8 cellular contexts compared by ENCODE assay signal in the genomic region with DNA sequence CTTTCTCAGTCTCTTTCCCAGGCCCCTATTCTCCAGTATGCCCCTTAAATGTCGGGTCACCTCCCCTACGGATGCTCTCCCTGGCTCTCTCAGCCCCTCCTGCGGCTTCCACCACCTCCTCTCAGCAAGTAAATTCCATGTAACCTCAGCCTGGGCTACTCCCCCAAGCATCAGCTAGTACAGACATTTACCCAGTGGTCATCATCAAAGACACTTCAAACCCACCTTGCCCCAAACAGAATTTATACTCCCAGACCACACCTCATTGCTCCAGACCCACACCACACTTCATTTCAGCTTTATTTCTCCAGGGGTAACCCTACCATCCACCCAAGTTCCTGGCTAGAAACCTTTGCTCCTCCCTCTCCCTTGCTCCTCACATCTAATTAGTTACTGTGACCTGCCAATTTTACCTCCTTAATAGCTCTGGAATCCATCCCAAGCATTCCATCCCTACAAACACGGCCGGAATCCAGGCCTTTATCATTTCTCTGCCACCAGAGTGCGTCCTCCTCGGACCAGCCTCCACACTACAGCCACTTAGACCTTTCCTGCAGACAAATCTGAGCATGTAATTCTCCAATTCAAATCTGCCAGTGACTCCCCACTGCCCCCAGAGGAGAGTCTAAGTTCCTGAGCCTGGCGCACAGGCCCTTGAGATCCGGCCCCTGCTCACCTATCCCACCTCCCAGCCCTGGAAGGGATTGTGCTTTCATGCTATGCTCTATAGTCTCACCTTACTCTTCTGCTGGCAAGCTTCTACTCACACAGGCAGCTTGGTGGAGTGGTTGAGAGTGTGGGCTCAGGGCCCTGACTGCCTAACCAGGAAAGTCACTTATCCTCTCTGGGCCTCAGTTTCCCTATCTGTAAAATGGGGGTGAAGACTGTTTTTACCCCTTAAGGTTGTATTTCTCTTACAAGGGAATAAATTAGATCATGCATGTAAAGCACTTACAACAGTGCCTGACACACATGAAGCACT. TPM values are rescaled to one million over a fixed set of nuclear protein-coding genes. Genes with fewer than 3 reads are reported as not detected.
A peak's percentile ranks its signal among the peaks of the same experiment; 100 is the strongest.
DNase-seq lines count a peak whose midpoint lies in the region; ATAC-seq, FAIRE-seq and TF ChIP-seq lines count a peak whose summit lies in the region.

No MANE protein-coding gene starts in this region.

- no peaks in the 10 kb centered on the region for H3K36me3 ChIP-seq in HCT116 (ENCODE audit: control insufficient read depth in 1 of 2, insufficient read depth in 2 of 2, low read length in 2 of 2)

- H3K4me3 ChIP-seq in HCT116 (replicated peaks in 1 of 2; ENCODE audit: low read depth in 1 of 2, low read length in 2 of 2) = no peak overlapping the region

- no peaks in the 10 kb centered on the region for H3K4me1 Mint-ChIP-seq in T-helper 17 cell
- no peaks in the 10 kb centered on the region for H3K4me1 Mint-ChIP-seq in CD4-positive, alpha-beta T cell (ENCODE audit: low read depth)

- peak; percentile 69 for TF ChIP-seq RAD21 in HCT116 (IDR thresholded peaks at IDR 0.05; ENCODE audit: low read depth)

- no peak for FAIRE-seq in GM12892 (lab: Jason Lieb, UNC)

- no TSS peak for BruUV-seq in HCT116 (replicated peaks; lab: Mats Ljungman, UMichigan)

- no peak overlapping the region for H3K4me3 Mint-ChIP-seq in T-helper 17 cell
- no peak overlapping the region for H3K4me3 Mint-ChIP-seq in CD4-positive, alpha-beta T cell

- H2AFZ ChIP-seq in HCT116 (ENCODE audit: low read depth, low read length, poor library complexity, severe bottlenecking) = no peak overlapping the region

- no peak overlapping the region for H3K9ac ChIP-seq in HCT116 (ENCODE audit: low read length)

- 0 out of 4 replicates have a peak, but pooled peaks cover 0 to 4% of the 10 kb centered on the region in 2 experiments for H3K4me1 ChIP-seq in HCT116 (ENCODE audit: control insufficient read depth in 1 of 2, insufficient read depth in 2 of 2, low read length in 2 of 2)

- H3K27ac ChIP-seq in HCT116 (ENCODE audit: low read depth, low read length) = no peak overlapping the region
- no peak overlapping the region for H3K27ac ChIP-seq in CD4-positive, alpha-beta T cell (ENCODE audit: low read depth, low read length)

- H3K9me3 ChIP-seq in HCT116 (ENCODE audit: control insufficient read depth in 1 of 2, insufficient read depth in 1 of 2, low read depth in 1 of 2, low read length in 2 of 2) (no peaks in the 10 kb centered on the region), T-helper 17 cell (ENCODE audit: control insufficient read depth, low read length, poor library complexity, severe bottlenecking) (no peaks in the 10 kb centered on the region)
- H3K9me3 ChIP-seq in CD4-positive, alpha-beta T cell (ENCODE audit: control insufficient read depth, low read length) = no peaks in the 10 kb centered on the region

- H3K4me2 ChIP-seq in HCT116 (ENCODE audit: low read length) = no peak overlapping the region; the same call in 1 of the 2 replicates

- H3K27me3 Mint-ChIP-seq in T-helper 17 cell = peaks cover 26% of the 10 kb centered on the region
- H3K27me3 Mint-ChIP-seq in CD4-positive, alpha-beta T cell = peaks cover 55% of the 10 kb centered on the region

- intact Hi-C loops in HCT116 (cut with micrococcal nuclease) = loop anchor here (5.0 kb wide), 2 partner anchors 88 to 307 kb away; a partner anchor contains a TSS
- intact Hi-C loops in CD4-positive, alpha-beta T cell (cut with DNase I, micrococcal nuclease) = no loop called here

- RAD21 ChIA-PET in HCT116 (lab: Charles Lee; ENCODE audit: low non-redundant PET in 1 of 2, low total read pairs in 2 of 2, uncharacterized antibody in 2 of 2, unreplicated experiment in 2 of 2) = interaction anchor here in 1 of 2 experiments (1.0 kb wide), 1 partner anchor 306 kb away, joined by 3 read pairs; no protein-coding TSS in a partner anchor

- POLR2A ChIA-PET in HCT116 (lab: Charles Lee) = interaction anchor here (1.0 kb wide), 1 partner anchor 305 kb away, joined by 4 read pairs; a partner anchor contains a TSS
- POLR2A ChIA-PET in CD4-positive, alpha-beta T cell (lab: Charles Lee) = no interaction called here

- TF ChIP-seq CTCF in HCT116 (IDR thresholded peaks at IDR 0.05 in 2 of 3, conservative IDR thresholded peaks at IDR 0.05 in 1 of 3; ENCODE audit: borderline replicate concordance in 1 of 3, insufficient read depth in 1 of 3, low read depth in 2 of 3, low read length in 2 of 3) = peak; percentile 67 to 90 (median 73)
- TF ChIP-seq CTCF in CD4-positive, alpha-beta T cell (IDR thresholded peaks at IDR 0.05) = no peak

- no peaks in the 10 kb centered on the region for H4K20me1 ChIP-seq in HCT116 (ENCODE audit: insufficient read depth)

- H3K27ac Mint-ChIP-seq in T-helper 17 cell = peak overlapping the region; percentile 21
- no peak overlapping the region for H3K27ac Mint-ChIP-seq in CD4-positive, alpha-beta T cell

- H3K79me2 ChIP-seq in HCT116 (ENCODE audit: insufficient read depth, low read length) = no peaks in the 10 kb centered on the region

- no peak for TF ChIP-seq POLR2A in HCT116 (IDR thresholded peaks at IDR 0.05; ENCODE audit: borderline replicate concordance, extremely low read depth, insufficient read depth, insufficient read length)
- no peak for TF ChIP-seq POLR2A in GM12892 (IDR thresholded peaks at IDR 0.05; ENCODE audit: low read depth, low read length)

- H3K9me3 Mint-ChIP-seq in CD4-positive, alpha-beta T cell = no peaks in the 10 kb centered on the region

- CTCF ChIA-PET in HCT116 (lab: Charles Lee) = interaction anchor here (0.6 to 1.6 kb wide), 4 partner anchors 19 to 305 kb away, joined by 3 to 6 read pairs (median 4); a partner anchor contains a TSS
- CTCF ChIA-PET in CD4-positive, alpha-beta T cell (lab: Charles Lee) = no interaction called here

- peak; percentile 78 for DNase-seq in AG08396 (ENCODE audit: low spot score)
- DNase-seq in HCT116 (ENCODE audit: low read depth, low spot score) = peak; percentile 72
- DNase-seq in T-helper 17 cell = no peak
- DNase-seq in iPS-NIHi11 (ENCODE audit: low spot score) = peak; percentile 50
- no peak for DNase-seq in GM12892 (ENCODE audit: insufficient read length)
- no peak for DNase-seq in GOT3 (lab: John Stamatoyannopoulos, UW)
- no peak for DNase-seq in CD4-positive, alpha-beta T cell

- no peaks in the 10 kb centered on the region for H3K27me3 ChIP-seq in HCT116 (ENCODE audit: insufficient read depth, low read length)
- peaks cover 19% of the 10 kb centered on the region for H3K27me3 ChIP-seq in CD4-positive, alpha-beta T cell (ENCODE audit: control insufficient read depth, insufficient read depth, low read length)

- no peaks in the 10 kb centered on the region for H3K9me2 ChIP-seq in HCT116 (ENCODE audit: insufficient read depth)

- peak; percentile 99 for ATAC-seq in HCT116
- no peak for ATAC-seq in T-helper 17 cell
- ATAC-seq in HG03135 (IDR thresholded peaks at IDR 0.05; ENCODE audit: unreplicated experiment) = no peak
- ATAC-seq in CD4-positive, alpha-beta T cell (ENCODE audit: poor library complexity) = no peak

- H3K36me3 Mint-ChIP-seq in T-helper 17 cell (ENCODE audit: low read depth) = peaks cover 5% of the 10 kb centered on the region
- H3K36me3 Mint-ChIP-seq in CD4-positive, alpha-beta T cell (ENCODE audit: low read depth) = no peaks in the 10 kb centered on the region

TF ChIP-seq in HCT116, 20 proteins besides CTCF, POLR2A, EP300 and RAD21:
- TF ChIP-seq, protein P1, sequence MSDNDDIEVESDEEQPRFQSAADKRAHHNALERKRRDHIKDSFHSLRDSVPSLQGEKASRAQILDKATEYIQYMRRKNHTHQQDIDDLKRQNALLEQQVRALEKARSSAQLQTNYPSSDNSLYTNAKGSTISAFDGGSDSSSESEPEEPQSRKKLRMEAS (IDR thresholded peaks at IDR 0.05) = 0 out of 2 replicates have a peak, but pooled peaks have one; percentile 10
- no peak for TF ChIP-seq ELF1 (IDR thresholded peaks at IDR 0.05; ENCODE audit: borderline replicate concordance, low read depth)

RNA-seq across cellular contexts. Expression of a gene that starts 31.4 kb away (rescaled TPM):
- 15.7 TPM for total RNA-seq in HCT116 (2021; ENCODE audit: unreplicated experiment)
- 14.2 and 16.0 TPM in 2 replicates for polyA plus RNA-seq in HCT116 (2012)
- 10 to 100 TPM; 18.7 to 20.2 TPM for total RNA-seq in T-helper 17 cell
- polyA plus RNA-seq in GM12892 (2012; ENCODE audit: missing spikeins) = 8.3 TPM
- 10 to 100 TPM; 36.5 to 37.6 TPM for total RNA-seq in CD4-positive, alpha-beta T cell

Comparison
In these comparisons a context has a peak if more than half of its experiments do, and no peak if none do; other contexts are left out.
1. DNase-seq: peak in AG08396 (single experiment), HCT116 (single experiment) and iPS-NIHi11 (single experiment); none in T-helper 17 cell (0 of 3), GM12892 (single experiment), GOT3 (single experiment) and CD4-positive, alpha-beta T cell (0 of 10).